In genomic region chr16:87333581-87334331, GRCh38 we compare ENCODE assay signal across 1 cellular context.
TF ChIP-seq lines count a peak whose summit lies in the region.

No MANE protein-coding gene starts in this region.

TF ChIP-seq in HepG2, 621 proteins besides CTCF, POLR2A, EP300 and RAD21:
- no peak for TF ChIP-seq EED (CRISPR knock-in tag; IDR thresholded peaks at IDR 0.05)
- TF ChIP-seq CREB1 (IDR thresholded peaks at IDR 0.05): no peak
- TF ChIP-seq CREB1 (CRISPR knock-in tag; IDR thresholded peaks at IDR 0.05): no peak
- no peak for TF ChIP-seq KMT2B (CRISPR knock-in tag; IDR thresholded peaks at IDR 0.05)
- peak; percentile 89 for TF ChIP-seq AGO2 (optimal IDR thresholded peaks at IDR 0.05; ENCODE audit: low read depth, low read length)
- TF ChIP-seq ZNF589 (CRISPR knock-in tag; conservative IDR thresholded peaks at IDR 0.05): no peak
- TF ChIP-seq E2F5 (CRISPR knock-in tag; conservative IDR thresholded peaks at IDR 0.05): no peak
- TF ChIP-seq ZNF12 (CRISPR knock-in tag; IDR thresholded peaks at IDR 0.05): no peak
- TF ChIP-seq NFKBIZ (CRISPR knock-in tag; IDR thresholded peaks at IDR 0.05): no peak
- TF ChIP-seq ETV6 (CRISPR knock-in tag; conservative IDR thresholded peaks at IDR 0.05): no peak
- TF ChIP-seq, protein P1, sequence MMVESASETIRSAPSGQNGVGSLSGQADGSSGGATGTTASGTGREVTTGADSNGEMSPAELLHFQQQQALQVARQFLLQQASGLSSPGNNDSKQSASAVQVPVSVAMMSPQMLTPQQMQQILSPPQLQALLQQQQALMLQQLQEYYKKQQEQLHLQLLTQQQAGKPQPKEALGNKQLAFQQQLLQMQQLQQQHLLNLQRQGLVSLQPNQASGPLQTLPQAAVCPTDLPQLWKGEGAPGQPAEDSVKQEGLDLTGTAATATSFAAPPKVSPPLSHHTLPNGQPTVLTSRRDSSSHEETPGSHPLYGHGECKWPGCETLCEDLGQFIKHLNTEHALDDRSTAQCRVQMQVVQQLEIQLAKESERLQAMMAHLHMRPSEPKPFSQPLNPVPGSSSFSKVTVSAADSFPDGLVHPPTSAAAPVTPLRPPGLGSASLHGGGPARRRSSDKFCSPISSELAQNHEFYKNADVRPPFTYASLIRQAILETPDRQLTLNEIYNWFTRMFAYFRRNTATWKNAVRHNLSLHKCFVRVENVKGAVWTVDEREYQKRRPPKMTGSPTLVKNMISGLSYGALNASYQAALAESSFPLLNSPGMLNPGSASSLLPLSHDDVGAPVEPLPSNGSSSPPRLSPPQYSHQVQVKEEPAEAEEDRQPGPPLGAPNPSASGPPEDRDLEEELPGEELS (CRISPR knock-in tag; IDR thresholded peaks at IDR 0.05): no peak
- no peak for TF ChIP-seq ZFP90 (CRISPR knock-in tag; IDR thresholded peaks at IDR 0.05; ENCODE audit: borderline replicate concordance)
- no peak for TF ChIP-seq HNRNPL (IDR thresholded peaks at IDR 0.05; ENCODE audit: low read depth, low read length)
- TF ChIP-seq ZFP91 (CRISPR knock-in tag; IDR thresholded peaks at IDR 0.05; ENCODE audit: borderline replicate concordance): peak; percentile 38; the same call in 1 of the 2 replicates
- TF ChIP-seq RCOR2 (CRISPR knock-in tag; IDR thresholded peaks at IDR 0.05): no peak
- TF ChIP-seq THAP11 (CRISPR knock-in tag; IDR thresholded peaks at IDR 0.05): no peak
- TF ChIP-seq BCLAF1 (IDR thresholded peaks at IDR 0.05): no peak
- peak; percentile 34; the same call in 1 of the 2 replicates for TF ChIP-seq SSRP1 (CRISPR knock-in tag; IDR thresholded peaks at IDR 0.05)
- no peak for TF ChIP-seq ZNF550 (CRISPR knock-in tag; IDR thresholded peaks at IDR 0.05; ENCODE audit: borderline replicate concordance)
- peak; percentile 27 for TF ChIP-seq RBM22 (optimal IDR thresholded peaks at IDR 0.05; ENCODE audit: low read length)
- no peak for TF ChIP-seq ZNF331 (CRISPR knock-in tag; IDR thresholded peaks at IDR 0.05)
- TF ChIP-seq PHF5A (CRISPR knock-in tag; IDR thresholded peaks at IDR 0.05; ENCODE audit: low read depth, unreplicated experiment): no peak
- TF ChIP-seq, protein P2, sequence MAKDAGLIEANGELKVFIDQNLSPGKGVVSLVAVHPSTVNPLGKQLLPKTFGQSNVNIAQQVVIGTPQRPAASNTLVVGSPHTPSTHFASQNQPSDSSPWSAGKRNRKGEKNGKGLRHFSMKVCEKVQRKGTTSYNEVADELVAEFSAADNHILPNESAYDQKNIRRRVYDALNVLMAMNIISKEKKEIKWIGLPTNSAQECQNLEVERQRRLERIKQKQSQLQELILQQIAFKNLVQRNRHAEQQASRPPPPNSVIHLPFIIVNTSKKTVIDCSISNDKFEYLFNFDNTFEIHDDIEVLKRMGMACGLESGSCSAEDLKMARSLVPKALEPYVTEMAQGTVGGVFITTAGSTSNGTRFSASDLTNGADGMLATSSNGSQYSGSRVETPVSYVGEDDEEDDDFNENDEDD (CRISPR knock-in tag; IDR thresholded peaks at IDR 0.05; ENCODE audit: borderline replicate concordance): no peak
- TF ChIP-seq ZKSCAN8 (CRISPR knock-in tag; IDR thresholded peaks at IDR 0.05; ENCODE audit: borderline replicate concordance): no peak
- no peak for TF ChIP-seq TARDBP (CRISPR knock-in tag; IDR thresholded peaks at IDR 0.05)
- TF ChIP-seq AKAP8 (CRISPR knock-in tag; IDR thresholded peaks at IDR 0.05): 0 out of 2 replicates have a peak, but pooled peaks have one; percentile 44
- no peak for TF ChIP-seq SMAD3 (CRISPR knock-in tag; IDR thresholded peaks at IDR 0.05)
